10 cellular contexts compared by ENCODE assay signal in the genomic region with DNA sequence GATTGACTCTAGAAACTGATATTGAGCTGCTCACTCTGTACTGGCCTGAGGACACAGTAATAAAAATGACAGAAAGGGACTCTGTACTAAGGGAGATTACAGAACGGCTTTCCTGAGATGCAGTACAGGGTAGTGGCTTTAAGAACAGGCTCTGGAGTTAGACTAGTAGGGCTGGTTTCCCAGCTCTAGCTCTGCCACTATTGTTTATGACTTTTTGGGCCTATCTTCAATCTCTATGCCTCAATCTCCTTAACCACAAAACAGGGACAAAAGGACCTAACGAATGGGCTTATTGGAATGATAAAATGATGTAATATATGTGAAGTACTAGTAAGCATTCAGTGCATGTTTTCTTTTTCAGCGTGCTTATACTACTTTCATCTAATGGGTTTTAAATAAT. TPM values are rescaled to one million over a fixed set of nuclear protein-coding genes. Genes with fewer than 3 reads are reported as not detected.
DNase-seq lines count a peak whose midpoint lies in the region; ATAC-seq lines count a peak whose summit lies in the region.
"Had no signal": no experiment of that assay in that cellular context is flagged by ENCODE, and none has a peak within 500 bp of the region (broad histone marks: within the 10 kb centered on the region; RNA-seq: fewer than 3 reads in every experiment).

No MANE protein-coding gene starts in this region.

- H3K27ac ChIP-seq in ectodermal cell (ENCODE audit: insufficient read depth, low read depth, low read length, poor library complexity, severe bottlenecking), result no peak overlapping the region

- no peaks in the 10 kb centered on the region for H3K9me3 ChIP-seq in ectodermal cell (ENCODE audit: control insufficient read depth, low read length)

- H3K9me3 Mint-ChIP-seq in activated naive CD4-positive, alpha-beta T cell treated with anti-CD3 and anti-CD28 coated beads, Interleukin-2, amount 10 ng/mL, durations not matched to agents 7 days and 5 days, result no peaks in the 10 kb centered on the region
- H3K9me3 Mint-ChIP-seq in stimulated activated effector memory CD8-positive, alpha-beta T cell treated with anti-CD3 and anti-CD28 coated beads, Interleukin-12 subunit alpha, Interleukin-12 subunit beta, amount 100 ng/mL, for 72 hours, result no peaks in the 10 kb centered on the region

- H3K27me3 ChIP-seq in ectodermal cell (ENCODE audit: control insufficient read depth, insufficient read depth, low read length, poor library complexity, severe bottlenecking), result no peaks in the 10 kb centered on the region

- H3K36me3 Mint-ChIP-seq in activated naive CD4-positive, alpha-beta T cell treated with anti-CD3 and anti-CD28 coated beads, Interleukin-2, amount 10 ng/mL, durations not matched to agents 7 days and 5 days, result peaks cover 23% of the 10 kb centered on the region
- no peaks in the 10 kb centered on the region for H3K36me3 Mint-ChIP-seq in stimulated activated effector memory CD8-positive, alpha-beta T cell treated with anti-CD3 and anti-CD28 coated beads, Interleukin-12 subunit alpha, Interleukin-12 subunit beta, amount 100 ng/mL, for 72 hours

- DNase-seq in activated naive CD4-positive, alpha-beta T cell treated with anti-CD3 and anti-CD28 coated beads, Interleukin-2, amount 10 ng/mL, durations not matched to agents 7 days and 5 days, result no peak
- DNase-seq in activated naive CD4-positive, alpha-beta T cell treated with Interleukin-2 at 50 U/mL for 16 hours, result no peak
- DNase-seq in NCI-H69 (lab: John Stamatoyannopoulos, UW) (peak; percentile 11), superior temporal gyrus (ENCODE audit: extremely low spot score) (no peak), inferior parietal cortex (ENCODE audit: extremely low spot score) (no peak)
- DNase-seq in stimulated activated effector memory CD8-positive, alpha-beta T cell treated with anti-CD3 and anti-CD28 coated beads, Interleukin-12 subunit alpha, Interleukin-12 subunit beta, amount 100 ng/mL, for 72 hours (ENCODE audit: low spot score in 2 of 2), result no peak
- DNase-seq: NCI-H1092 had no signal

- CTCF ChIA-PET in activated naive CD4-positive, alpha-beta T cell treated with anti-CD3 and anti-CD28 coated beads, Interleukin-2, amount 10 ng/mL, durations not matched to agents 7 days and 5 days (lab: Charles Lee), result no interaction called here

- H3K27ac Mint-ChIP-seq in activated naive CD4-positive, alpha-beta T cell treated with anti-CD3 and anti-CD28 coated beads, Interleukin-2, amount 10 ng/mL, durations not matched to agents 7 days and 5 days, result no peak overlapping the region
- no peak overlapping the region for H3K27ac Mint-ChIP-seq in stimulated activated effector memory CD8-positive, alpha-beta T cell treated with anti-CD3 and anti-CD28 coated beads, Interleukin-12 subunit alpha, Interleukin-12 subunit beta, amount 100 ng/mL, for 72 hours

- peaks cover 20% of the 10 kb centered on the region for H3K4me1 ChIP-seq in ectodermal cell (ENCODE audit: control insufficient read depth, insufficient read depth, low read length)

- H3K36me3 ChIP-seq in ectodermal cell (ENCODE audit: control insufficient read depth, insufficient read depth, low read length), result peaks cover 13% of the 10 kb centered on the region

- peak overlapping the region; percentile 89 for H3K4me3 Mint-ChIP-seq in activated naive CD4-positive, alpha-beta T cell treated with anti-CD3 and anti-CD28 coated beads, Interleukin-2, amount 10 ng/mL, durations not matched to agents 7 days and 5 days
- H3K4me3 Mint-ChIP-seq in stimulated activated effector memory CD8-positive, alpha-beta T cell treated with anti-CD3 and anti-CD28 coated beads, Interleukin-12 subunit alpha, Interleukin-12 subunit beta, amount 100 ng/mL, for 72 hours, result peak overlapping the region; percentile 78

- H3K4me3 ChIP-seq in ectodermal cell (ENCODE audit: insufficient read depth, low read depth, low read length), result peak overlapping the region; percentile 94

- WGBS in ectodermal cell, 2 experiments, result 66 to 80% methylated on average over 2 to 3 of the region's 3 CpGs

- ATAC-seq in stimulated activated effector memory CD8-positive, alpha-beta T cell treated with anti-CD3 and anti-CD28 coated beads, Interleukin-12 subunit alpha, Interleukin-12 subunit beta, amount 100 ng/mL, for 72 hours, result no peak
- ATAC-seq in GM18861 (IDR thresholded peaks at IDR 0.05; ENCODE audit: unreplicated experiment), result no peak

- peaks cover 31% of the 10 kb centered on the region for H3K4me1 Mint-ChIP-seq in activated naive CD4-positive, alpha-beta T cell treated with anti-CD3 and anti-CD28 coated beads, Interleukin-2, amount 10 ng/mL, durations not matched to agents 7 days and 5 days
- peaks cover 10% of the 10 kb centered on the region for H3K4me1 Mint-ChIP-seq in stimulated activated effector memory CD8-positive, alpha-beta T cell treated with anti-CD3 and anti-CD28 coated beads, Interleukin-12 subunit alpha, Interleukin-12 subunit beta, amount 100 ng/mL, for 72 hours

- H3K27me3 Mint-ChIP-seq in activated naive CD4-positive, alpha-beta T cell treated with anti-CD3 and anti-CD28 coated beads, Interleukin-2, amount 10 ng/mL, durations not matched to agents 7 days and 5 days, result peaks cover 32% of the 10 kb centered on the region

RNA-seq across cellular contexts. Expression of a gene that starts 1.4 kb away (rescaled TPM):
- 39.5 TPM for polyA plus RNA-seq in ectodermal cell (2013, experiment 1 of 4)
- polyA plus RNA-seq in ectodermal cell (2013, experiment 2 of 4), result 28.2 TPM
- 34.0 TPM for polyA plus RNA-seq in ectodermal cell (2013, experiment 3 of 4)
- polyA plus RNA-seq in ectodermal cell (2013, experiment 4 of 4), result 34.2 TPM

RNA-seq across cellular contexts. Expression of a gene that starts 45.8 kb away (rescaled TPM):
- 0.59 TPM for polyA plus RNA-seq in ectodermal cell (2013, experiment 1 of 4)
- 0.57 TPM for polyA plus RNA-seq in ectodermal cell (2013, experiment 2 of 4)
- polyA plus RNA-seq in ectodermal cell (2013, experiment 3 of 4), result 0.48 TPM
- polyA plus RNA-seq in ectodermal cell (2013, experiment 4 of 4), result 0.24 TPM
- polyA plus RNA-seq: neural cell had no signal
